8 cellular contexts compared by ENCODE assay signal in genomic region chr9:93950619-93951601, GRCh38. TPM values are rescaled to one million over a fixed set of nuclear protein-coding genes. Genes with fewer than 3 reads are reported as not detected.
DNase-seq lines count a peak whose midpoint lies in the region; ATAC-seq, FAIRE-seq and TF ChIP-seq lines count a peak whose summit lies in the region.

No MANE protein-coding gene starts in this region.

- no peak for ATAC-seq in activated T-cell treated with anti-CD3 and anti-CD28 coated beads, Interleukin-2, amount 50 U/mL, for 4 hours

- no peak overlapping the region for H3K27ac Mint-ChIP-seq in chondrocyte (ENCODE audit: unreplicated experiment)

- H3K27me3 Mint-ChIP-seq in activated T-cell treated with anti-CD3 and anti-CD28 coated beads, Interleukin-2, amount 50 U/mL, for 4 hours (ENCODE audit: low read depth), result peaks cover 76% of the 10 kb centered on the region
- H3K27me3 Mint-ChIP-seq in chondrocyte (ENCODE audit: low read depth), result peaks cover 76% of the 10 kb centered on the region

- H3K36me3 ChIP-seq in mesodermal cell (ENCODE audit: control insufficient read depth, insufficient read depth, low read length), result no peaks in the 10 kb centered on the region
- H3K36me3 ChIP-seq in urinary bladder (ENCODE audit: insufficient read depth), result no peaks in the 10 kb centered on the region

- no peaks in the 10 kb centered on the region for H3K36me3 Mint-ChIP-seq in activated T-cell treated with anti-CD3 and anti-CD28 coated beads, Interleukin-2, amount 50 U/mL, for 4 hours (ENCODE audit: insufficient read depth)
- H3K36me3 Mint-ChIP-seq in chondrocyte (ENCODE audit: low read depth), result peaks cover 7% of the 10 kb centered on the region

- H3K4me1 Mint-ChIP-seq in activated T-cell treated with anti-CD3 and anti-CD28 coated beads, Interleukin-2, amount 50 U/mL, for 4 hours (ENCODE audit: low read depth), result peaks cover 45% of the 10 kb centered on the region
- peaks cover 35% of the 10 kb centered on the region for H3K4me1 Mint-ChIP-seq in chondrocyte (ENCODE audit: low read depth)

- H3K9me3 Mint-ChIP-seq in activated T-cell treated with anti-CD3 and anti-CD28 coated beads, Interleukin-2, amount 50 U/mL, for 4 hours, result no peaks in the 10 kb centered on the region
- peaks cover 6% of the 10 kb centered on the region for H3K9me3 Mint-ChIP-seq in chondrocyte (ENCODE audit: low read depth)

- H3K27ac ChIP-seq in mesodermal cell (ENCODE audit: low read depth, low read length, severe bottlenecking), result no peak overlapping the region
- H3K27ac ChIP-seq in urinary bladder (ENCODE audit: low read depth), result no peak overlapping the region

- peaks cover 6% of the 10 kb centered on the region for H3K9me3 ChIP-seq in mesodermal cell (ENCODE audit: control insufficient read depth, low read length)

- 0 to 1% methylated on average over 22 to 29 of the region's 47 CpGs for WGBS in mesodermal cell (ENCODE audit: insufficient coverage in 2 of 2), 2 experiments
- WGBS in urinary bladder, result 2% methylated on average over 47 of the region's 47 CpGs

- FAIRE-seq in RCC 7860 (lab: Jason Lieb, UNC), result no peak

- H3K4me3 Mint-ChIP-seq in activated T-cell treated with anti-CD3 and anti-CD28 coated beads, Interleukin-2, amount 50 U/mL, for 4 hours, result peak overlapping the region; percentile 71
- peak overlapping the region; percentile 67 for H3K4me3 Mint-ChIP-seq in chondrocyte (ENCODE audit: unreplicated experiment)

- H3K4me3 ChIP-seq in mesodermal cell (ENCODE audit: extremely low read depth, insufficient read depth, low read length, poor library complexity, severe bottlenecking), result peak overlapping the region; percentile 8
- H3K4me3 ChIP-seq in urinary bladder (ENCODE audit: low read depth, low read length), result peak overlapping the region; percentile 49

- no peak for DNase-seq in activated T-cell treated with anti-CD3 and anti-CD28 coated beads, Interleukin-2, amount 50 U/mL, for 4 hours
- DNase-seq in activated T-cell treated with anti-CD3 and anti-CD28 coated beads for 4 hours, result no peak
- DNase-seq in chondrocyte (ENCODE audit: low spot score), result peak; percentile 67
- no peak for DNase-seq in HPDE6-E6E7 (ENCODE audit: extremely low spot score)
- DNase-seq in SW 1271 (lab: John Stamatoyannopoulos, UW), result no peak
- no peak for DNase-seq in RCC 7860 (ENCODE audit: low spot score)

- H3K4me1 ChIP-seq in mesodermal cell (ENCODE audit: control insufficient read depth, insufficient read depth, low read length, poor library complexity, severe bottlenecking) (peaks cover 11% of the 10 kb centered on the region), urinary bladder (ENCODE audit: insufficient read depth) (no peaks in the 10 kb centered on the region)

- no peak for TF ChIP-seq CTCF in chondrocyte (IDR thresholded peaks at IDR 0.05)

RNA-seq across cellular contexts. Expression of gene BARX1, which starts 4.2 kb away (rescaled TPM):
- total RNA-seq in activated T-cell treated with anti-CD3 and anti-CD28 coated beads, Interleukin-2, amount 50 U/mL, for 4 hours, result not detected
- total RNA-seq in chondrocyte (0.77 to 6.7 TPM (median 2.1 TPM) in 3 replicates), urinary bladder (not detected)
- polyA plus RNA-seq in mesodermal cell (2013, experiment 1 of 2), result 0.37 TPM
- polyA plus RNA-seq in mesodermal cell (2013, experiment 2 of 2), result not detected
- polyA plus RNA-seq in urinary bladder, result not detected
